Comparison of ENCODE assay signal across 1 cellular context in genomic region chr3:141393151-141394076, GRCh38.
TF ChIP-seq lines count a peak whose summit lies in the region.

No MANE protein-coding gene starts in this region.

TF ChIP-seq in H1, 55 proteins besides CTCF, POLR2A, EP300 and RAD21:
- no peak for TF ChIP-seq TAF1 (IDR thresholded peaks at IDR 0.05; ENCODE audit: low read depth, low read length)
- peak; percentile 89 for TF ChIP-seq ASH2L (IDR thresholded peaks at IDR 0.05; ENCODE audit: low read length)
- TF ChIP-seq SP4 (IDR thresholded peaks at IDR 0.05; ENCODE audit: low read length) = no peak
- peak; percentile 27; the same call in 1 of the 2 replicates for TF ChIP-seq MAX (IDR thresholded peaks at IDR 0.05)
- no peak for TF ChIP-seq SP1 (IDR thresholded peaks at IDR 0.05; ENCODE audit: low read depth, low read length)
- TF ChIP-seq SIN3A (conservative IDR thresholded peaks at IDR 0.05 in 1 of 2, IDR thresholded peaks at IDR 0.05 in 1 of 2; ENCODE audit: low read depth in 1 of 2, low read length in 2 of 2) = 0 out of 4 replicates have a peak, but pooled peaks have one; percentile 36 to 39
- peak; percentile 80; the same call in 1 of the 2 replicates for TF ChIP-seq RBBP5 (IDR thresholded peaks at IDR 0.05; ENCODE audit: borderline replicate concordance, low read depth, low read length)
- TF ChIP-seq SUZ12 (IDR thresholded peaks at IDR 0.05; ENCODE audit: low read length) = no peak
- TF ChIP-seq ZNF274 (IDR thresholded peaks at IDR 0.05; ENCODE audit: borderline replicate concordance, extremely low read depth, low read length) = no peak
- no peak for TF ChIP-seq CHD2 (IDR thresholded peaks at IDR 0.05; ENCODE audit: low read length)
- no peak for TF ChIP-seq BCL11A (IDR thresholded peaks at IDR 0.05; ENCODE audit: low read depth in 2 of 2, low read length in 2 of 2)
- TF ChIP-seq KDM5A (IDR thresholded peaks at IDR 0.05; ENCODE audit: low read length) = no peak
- peak; percentile 79 for TF ChIP-seq CREB1 (IDR thresholded peaks at IDR 0.05)
- TF ChIP-seq ATF2 (IDR thresholded peaks at IDR 0.05; ENCODE audit: low read length) = peak; percentile 69; the same call in 1 of the 2 replicates
- no peak for TF ChIP-seq TBP (IDR thresholded peaks at IDR 0.05; ENCODE audit: low read depth, low read length)
- no peak for TF ChIP-seq FOSL1 (IDR thresholded peaks at IDR 0.05; ENCODE audit: insufficient read depth, low read depth, low read length)
- TF ChIP-seq, protein P1, sequence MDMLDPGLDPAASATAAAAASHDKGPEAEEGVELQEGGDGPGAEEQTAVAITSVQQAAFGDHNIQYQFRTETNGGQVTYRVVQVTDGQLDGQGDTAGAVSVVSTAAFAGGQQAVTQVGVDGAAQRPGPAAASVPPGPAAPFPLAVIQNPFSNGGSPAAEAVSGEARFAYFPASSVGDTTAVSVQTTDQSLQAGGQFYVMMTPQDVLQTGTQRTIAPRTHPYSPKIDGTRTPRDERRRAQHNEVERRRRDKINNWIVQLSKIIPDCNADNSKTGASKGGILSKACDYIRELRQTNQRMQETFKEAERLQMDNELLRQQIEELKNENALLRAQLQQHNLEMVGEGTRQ (IDR thresholded peaks at IDR 0.05; ENCODE audit: low read length) = no peak
- TF ChIP-seq GABPA (IDR thresholded peaks at IDR 0.05; ENCODE audit: borderline replicate concordance, insufficient read depth, low read length) = no peak
- peak; percentile 62 for TF ChIP-seq YY1 (IDR thresholded peaks at IDR 0.05; ENCODE audit: low read depth, low read length)
- no peak for TF ChIP-seq HDAC2 (IDR thresholded peaks at IDR 0.05; ENCODE audit: borderline replicate concordance in 1 of 2, low read depth in 2 of 2, low read length in 2 of 2)
- TF ChIP-seq TCF12 (IDR thresholded peaks at IDR 0.05; ENCODE audit: low read depth, low read length) = no peak
- no peak for TF ChIP-seq MAFK (IDR thresholded peaks at IDR 0.05; ENCODE audit: low read depth, low read length)
- TF ChIP-seq RFX5 (IDR thresholded peaks at IDR 0.05; ENCODE audit: borderline replicate concordance, low read depth, low read length) = no peak
- TF ChIP-seq KDM1A (IDR thresholded peaks at IDR 0.05; ENCODE audit: borderline replicate concordance, low read length) = peak; percentile 34; the same call in 1 of the 2 replicates
- no peak for TF ChIP-seq SRF (IDR thresholded peaks at IDR 0.05; ENCODE audit: low read depth, low read length)
